ENCODE assay signal across 28 cellular contexts in genomic region chr7:135934651-135935050, GRCh38. TPM values are rescaled to one million over a fixed set of nuclear protein-coding genes. Genes with fewer than 3 reads are reported as not detected.
DNase-seq lines count a peak whose midpoint lies in the region; ATAC-seq and TF ChIP-seq lines count a peak whose summit lies in the region.
"Had no signal": no experiment of that assay in that cellular context is flagged by ENCODE, and none has a peak within 500 bp of the region (broad histone marks: within the 10 kb centered on the region; RNA-seq: fewer than 3 reads in every experiment).

No MANE protein-coding gene starts in this region.

- intact Hi-C loops in activated CD8-positive, alpha-beta T cell treated with anti-CD3 and anti-CD28 coated beads for 36 hours (cut with micrococcal nuclease), result no loop called here
- intact Hi-C loops in CD4-positive, alpha-beta T cell (cut with DNase I, micrococcal nuclease), result no loop called here
- intact Hi-C loops in dendritic cell treated with granulocyte-macrophage colony-stimulating factor and Interleukin-4, amounts not matched to agents 40 ng/mL and 50 ng/mL, for 4 days (cut with micrococcal nuclease), result no loop called here
- intact Hi-C loops in prostate gland (cut with DNase I), result no loop called here

- WGBS in prostate gland, result 74% methylated on average over 2 of the region's 2 CpGs

- H3K27ac Mint-ChIP-seq in activated CD8-positive, alpha-beta T cell treated with anti-CD3 and anti-CD28 coated beads for 36 hours, result peak overlapping the region; percentile 8
- H3K27ac Mint-ChIP-seq in activated CD8-positive, alpha-beta T cell treated with anti-CD3 and anti-CD28 coated beads, Interleukin-2, amount 10 ng/mL, durations not matched to agents 7 days and 5 days, result no peak overlapping the region
- peak overlapping the region; percentile 48 for H3K27ac Mint-ChIP-seq in CD4-positive, alpha-beta T cell
- peak overlapping the region; percentile 18 for H3K27ac Mint-ChIP-seq in dendritic cell treated with granulocyte-macrophage colony-stimulating factor and Interleukin-4, amounts not matched to agents 40 ng/mL and 50 ng/mL, for 4 days
- H3K27ac Mint-ChIP-seq in nephron progenitor cell, result peak overlapping the region; percentile 88
- H3K27ac Mint-ChIP-seq: progenitor cell of endocrine pancreas had no signal

- H3K4me3 Mint-ChIP-seq in activated CD8-positive, alpha-beta T cell treated with anti-CD3 and anti-CD28 coated beads for 36 hours, result no peak overlapping the region
- no peak overlapping the region for H3K4me3 Mint-ChIP-seq in activated CD8-positive, alpha-beta T cell treated with anti-CD3 and anti-CD28 coated beads, Interleukin-2, amount 10 ng/mL, durations not matched to agents 7 days and 5 days
- H3K4me3 Mint-ChIP-seq in CD4-positive, alpha-beta T cell, result no peak overlapping the region
- no peak overlapping the region for H3K4me3 Mint-ChIP-seq in dendritic cell treated with granulocyte-macrophage colony-stimulating factor and Interleukin-4, amounts not matched to agents 40 ng/mL and 50 ng/mL, for 4 days
- H3K4me3 Mint-ChIP-seq in nephron progenitor cell, result no peak overlapping the region

- DNase-seq in activated CD8-positive, alpha-beta T cell treated with anti-CD3 and anti-CD28 coated beads for 36 hours, result no peak
- no peak for DNase-seq in activated CD8-positive, alpha-beta T cell treated with anti-CD3 and anti-CD28 coated beads, Interleukin-2, amount 10 ng/mL, durations not matched to agents 7 days and 5 days
- DNase-seq in CD4-positive, alpha-beta T cell, result no peak
- no peak for DNase-seq in nephron progenitor cell
- DNase-seq in putamen (ENCODE audit: low spot score), result no peak
- no peak for DNase-seq in prostate gland (ENCODE audit: low spot score)
- DNase-seq: 8988T; activated naive CD4-positive, alpha-beta T cell treated with anti-CD3 and anti-CD28 coated beads, Interleukin-2, amount 50 U/mL, for 16 hours; amygdala; brain microvascular endothelial cell; effector CD4-positive, alpha-beta T cell; EL; mesenchymal stem cell; NCI-H1048; NCI-H1694; NCI-H446 treated with DMSO at 0.1 percent for 48 hours; NCI-H774; nucleus accumbens; Peyer's patch; SHP77 treated with DMSO at 0.1 percent for 48 hours; sigmoid colon; stimulated activated CD4-positive, alpha-beta T cell treated with anti-CD3 and anti-CD28 coated beads, Interleukin-12 subunit alpha, Interleukin-12 subunit beta, amount 100 ng/mL, for 4 hours; stimulated activated CD4-positive, alpha-beta T cell treated with anti-CD3 and anti-CD28 coated beads, Interleukin-2, amount 100 ng/mL, for 48 hours; trophoblast cell; WERI-Rb-1 had no signal

- no peak for TF ChIP-seq POLR2A in prostate gland (IDR thresholded peaks at IDR 0.05)

- H3K27me3 ChIP-seq in CD4-positive, alpha-beta T cell (ENCODE audit: control insufficient read depth, insufficient read depth, low read length), result no peaks in the 10 kb centered on the region
- no peaks in the 10 kb centered on the region for H3K27me3 ChIP-seq in prostate gland (replicated peaks; ENCODE audit: insufficient read depth)
- H3K27me3 ChIP-seq: brain microvascular endothelial cell, Peyer's patch, sigmoid colon had no signal

- CTCF ChIA-PET in activated CD8-positive, alpha-beta T cell treated with anti-CD3 and anti-CD28 coated beads for 36 hours (lab: Charles Lee), result no interaction called here
- CTCF ChIA-PET in activated CD8-positive, alpha-beta T cell treated with anti-CD3 and anti-CD28 coated beads, Interleukin-2, amount 10 ng/mL, durations not matched to agents 7 days and 5 days (lab: Charles Lee), result no interaction called here
- CTCF ChIA-PET in CD4-positive, alpha-beta T cell (lab: Charles Lee), result no interaction called here

- no peak overlapping the region for H3K27ac ChIP-seq in CD4-positive, alpha-beta T cell (ENCODE audit: low read depth, low read length)
- no peak overlapping the region for H3K27ac ChIP-seq in prostate gland
- H3K27ac ChIP-seq: brain microvascular endothelial cell, Peyer's patch, sigmoid colon, WERI-Rb-1 had no signal

- H3K4me1 ChIP-seq in prostate gland (replicated peaks), result peaks cover 8% of the 10 kb centered on the region

- POLR2A ChIA-PET in activated CD8-positive, alpha-beta T cell treated with anti-CD3 and anti-CD28 coated beads for 36 hours (lab: Charles Lee), result no interaction called here
- POLR2A ChIA-PET in activated CD8-positive, alpha-beta T cell treated with anti-CD3 and anti-CD28 coated beads, Interleukin-2, amount 10 ng/mL, durations not matched to agents 7 days and 5 days (lab: Charles Lee), result no interaction called here
- POLR2A ChIA-PET in CD4-positive, alpha-beta T cell (lab: Charles Lee), result no interaction called here

- no peaks in the 10 kb centered on the region for H3K36me3 ChIP-seq in prostate gland
- H3K36me3 ChIP-seq: brain microvascular endothelial cell, sigmoid colon had no signal

- ATAC-seq in activated CD8-positive, alpha-beta T cell treated with anti-CD3 and anti-CD28 coated beads for 36 hours, result no peak
- ATAC-seq in activated CD8-positive, alpha-beta T cell treated with anti-CD3 and anti-CD28 coated beads, Interleukin-2, amount 10 ng/mL, durations not matched to agents 7 days and 5 days, result no peak
- ATAC-seq in CD4-positive, alpha-beta T cell (ENCODE audit: poor library complexity), result no peak
- no peak for ATAC-seq in HG02973 (IDR thresholded peaks at IDR 0.05; ENCODE audit: unreplicated experiment)

- no peaks in the 10 kb centered on the region for H3K9me3 ChIP-seq in CD4-positive, alpha-beta T cell (ENCODE audit: control insufficient read depth, low read length)
- H3K9me3 ChIP-seq in prostate gland, result no peaks in the 10 kb centered on the region
- H3K9me3 ChIP-seq: Peyer's patch, sigmoid colon had no signal

- H3K4me1 Mint-ChIP-seq in activated CD8-positive, alpha-beta T cell treated with anti-CD3 and anti-CD28 coated beads for 36 hours (ENCODE audit: low read depth), result peaks cover 44% of the 10 kb centered on the region
- peaks cover 23% of the 10 kb centered on the region for H3K4me1 Mint-ChIP-seq in activated CD8-positive, alpha-beta T cell treated with anti-CD3 and anti-CD28 coated beads, Interleukin-2, amount 10 ng/mL, durations not matched to agents 7 days and 5 days (ENCODE audit: low read depth)
- peaks cover 83% of the 10 kb centered on the region for H3K4me1 Mint-ChIP-seq in CD4-positive, alpha-beta T cell (ENCODE audit: low read depth)
- peaks cover 59% of the 10 kb centered on the region for H3K4me1 Mint-ChIP-seq in dendritic cell treated with granulocyte-macrophage colony-stimulating factor and Interleukin-4, amounts not matched to agents 40 ng/mL and 50 ng/mL, for 4 days (ENCODE audit: low read depth)
- H3K4me1 Mint-ChIP-seq in nephron progenitor cell, result peaks cover 79% of the 10 kb centered on the region

- H3K36me3 Mint-ChIP-seq in activated CD8-positive, alpha-beta T cell treated with anti-CD3 and anti-CD28 coated beads for 36 hours (ENCODE audit: low read depth), result peaks cover 20% of the 10 kb centered on the region
- peaks cover 12% of the 10 kb centered on the region for H3K36me3 Mint-ChIP-seq in activated CD8-positive, alpha-beta T cell treated with anti-CD3 and anti-CD28 coated beads, Interleukin-2, amount 10 ng/mL, durations not matched to agents 7 days and 5 days (ENCODE audit: low read depth)
- peaks cover 36% of the 10 kb centered on the region for H3K36me3 Mint-ChIP-seq in CD4-positive, alpha-beta T cell (ENCODE audit: low read depth)
- peaks cover 27% of the 10 kb centered on the region for H3K36me3 Mint-ChIP-seq in dendritic cell treated with granulocyte-macrophage colony-stimulating factor and Interleukin-4, amounts not matched to agents 40 ng/mL and 50 ng/mL, for 4 days (ENCODE audit: low read depth)
- peaks cover 28% of the 10 kb centered on the region for H3K36me3 Mint-ChIP-seq in nephron progenitor cell (ENCODE audit: low read depth)

- no peaks in the 10 kb centered on the region for H3K9me3 Mint-ChIP-seq in activated CD8-positive, alpha-beta T cell treated with anti-CD3 and anti-CD28 coated beads for 36 hours
- no peaks in the 10 kb centered on the region for H3K9me3 Mint-ChIP-seq in activated CD8-positive, alpha-beta T cell treated with anti-CD3 and anti-CD28 coated beads, Interleukin-2, amount 10 ng/mL, durations not matched to agents 7 days and 5 days (ENCODE audit: insufficient read depth)
- no peaks in the 10 kb centered on the region for H3K9me3 Mint-ChIP-seq in CD4-positive, alpha-beta T cell
- no peaks in the 10 kb centered on the region for H3K9me3 Mint-ChIP-seq in dendritic cell treated with granulocyte-macrophage colony-stimulating factor and Interleukin-4, amounts not matched to agents 40 ng/mL and 50 ng/mL, for 4 days
- H3K9me3 Mint-ChIP-seq in nephron progenitor cell, result peaks cover 5% of the 10 kb centered on the region

- no peak for TF ChIP-seq CTCF in activated CD8-positive, alpha-beta T cell treated with anti-CD3 and anti-CD28 coated beads for 36 hours (IDR thresholded peaks at IDR 0.05)
- no peak for TF ChIP-seq CTCF in CD4-positive, alpha-beta T cell (IDR thresholded peaks at IDR 0.05)
- TF ChIP-seq CTCF in nephron progenitor cell (IDR thresholded peaks at IDR 0.05), result no peak
- TF ChIP-seq CTCF in prostate gland (IDR thresholded peaks at IDR 0.05), result no peak

- H3K4me3 ChIP-seq in prostate gland, result no peak overlapping the region
- H3K4me3 ChIP-seq: Peyer's patch, sigmoid colon had no signal

- H3K27me3 Mint-ChIP-seq in activated CD8-positive, alpha-beta T cell treated with anti-CD3 and anti-CD28 coated beads for 36 hours, result no peaks in the 10 kb centered on the region
- H3K27me3 Mint-ChIP-seq in activated CD8-positive, alpha-beta T cell treated with anti-CD3 and anti-CD28 coated beads, Interleukin-2, amount 10 ng/mL, durations not matched to agents 7 days and 5 days (ENCODE audit: low read depth), result no peaks in the 10 kb centered on the region
- H3K27me3 Mint-ChIP-seq in CD4-positive, alpha-beta T cell, result no peaks in the 10 kb centered on the region
- no peaks in the 10 kb centered on the region for H3K27me3 Mint-ChIP-seq in dendritic cell treated with granulocyte-macrophage colony-stimulating factor and Interleukin-4, amounts not matched to agents 40 ng/mL and 50 ng/mL, for 4 days
- peaks cover 3% of the 10 kb centered on the region for H3K27me3 Mint-ChIP-seq in nephron progenitor cell (ENCODE audit: low read depth, poor library complexity)
- H3K27me3 Mint-ChIP-seq: progenitor cell of endocrine pancreas had no signal

RNA-seq across cellular contexts. Expression of gene MTPN, which starts 42.5 kb away (rescaled TPM):
- total RNA-seq in activated CD8-positive, alpha-beta T cell treated with anti-CD3 and anti-CD28 coated beads for 36 hours, result 100 to 1,000 TPM; 108 to 115 TPM
- total RNA-seq in activated CD8-positive, alpha-beta T cell treated with anti-CD3 and anti-CD28 coated beads, Interleukin-2, amount 10 ng/mL, durations not matched to agents 7 days and 5 days, result 100 to 1,000 TPM; 138 to 142 TPM
- total RNA-seq in CD4-positive, alpha-beta T cell, result 10 to 100 TPM; 88.4 to 94.0 TPM
- 100 to 1,000 TPM in 1 of 2 donors, 10 to 100 TPM in 1; 85.6 to 137 TPM for total RNA-seq in prostate gland
